In genomic region chr1:67256291-67257172, GRCh38 we compare ENCODE assay signal across 22 cellular contexts. TPM values are rescaled to one million over a fixed set of nuclear protein-coding genes. Genes with fewer than 3 reads are reported as not detected.
A peak's percentile ranks its signal among the peaks of the same experiment; 100 is the strongest.
DNase-seq lines count a peak whose midpoint lies in the region; ATAC-seq, FAIRE-seq and TF ChIP-seq lines count a peak whose summit lies in the region.
"Had no signal": no experiment of that assay in that cellular context is flagged by ENCODE, and none has a peak within 500 bp of the region (broad histone marks: within the 10 kb centered on the region; RNA-seq: fewer than 3 reads in every experiment).

No MANE protein-coding gene starts in this region.

- H3K27ac ChIP-seq in mesendoderm (ENCODE audit: low read depth, low read length) (no peak overlapping the region), colonic mucosa (no peak overlapping the region), small intestine (ENCODE audit: low read depth in 1 of 2, low read length in 1 of 2) (no peak overlapping the region)
- H3K27ac ChIP-seq: epithelial cell of prostate, KMS-11, parathyroid adenoma had no signal

- DNase-seq in natural killer cell treated with Interleukin-12 subunit alpha and Interleukin-12 subunit beta and Interleukin-15 and Interleukin-18, amount 100 ng/mL, for 72 hours (ENCODE audit: low spot score): no peak
- DNase-seq in natural killer cell (no peak), epithelial cell of esophagus (ENCODE audit: low read depth) (peak; percentile 55), mesendoderm (peak; percentile 58), colonic mucosa (no peak), mucosa of descending colon (no peak), small intestine (no peak)
- DNase-seq: activated effector memory CD4-positive, alpha-beta T cell treated with anti-CD3 and anti-CD28 coated beads, Interleukin-2, amount 50 U/mL, for 16 hours; aorta; CD8-positive, alpha-beta T cell; cortex of kidney; DND-41; hippocampal formation; kidney glomerular epithelial cell; NCI-H1417; NCI-H226; stimulated activated naive CD8-positive, alpha-beta T cell treated with anti-CD3 and anti-CD28 coated beads, Interleukin-15, Interleukin-2, amounts not matched to agents 100 U/mL and 50 U/mL, for 24 hours; T-helper 1 cell had no signal

- no peak overlapping the region for H2BK5ac ChIP-seq in mesendoderm (ENCODE audit: low read length)

- no peaks in the 10 kb centered on the region for H3K27me3 Mint-ChIP-seq in natural killer cell treated with Interleukin-12 subunit alpha and Interleukin-12 subunit beta and Interleukin-15 and Interleukin-18, amount 100 ng/mL, for 72 hours
- no peaks in the 10 kb centered on the region for H3K27me3 Mint-ChIP-seq in natural killer cell (ENCODE audit: low read depth in 2 of 2)

- no CpG with 5 or more reads among the region's 2 CpGs for WGBS in mesendoderm (ENCODE audit: extremely low coverage, insufficient coverage, low lambda C conversion rate)
- WGBS in small intestine, 3 donors: 35 to 66% (median 45%) methylated on average over 2 of the region's 2 CpGs

- H3K36me3 ChIP-seq in mesendoderm (ENCODE audit: control insufficient read depth, insufficient read depth, low read length): no peaks in the 10 kb centered on the region
- no peaks in the 10 kb centered on the region for H3K36me3 ChIP-seq in colonic mucosa
- no peaks in the 10 kb centered on the region for H3K36me3 ChIP-seq in mucosa of descending colon (ENCODE audit: low read depth)
- no peaks in the 10 kb centered on the region for H3K36me3 ChIP-seq in small intestine (ENCODE audit: control insufficient read depth in 2 of 2, insufficient read depth in 2 of 2, low read length in 2 of 2)

- TF ChIP-seq CTCF in natural killer cell (IDR thresholded peaks at IDR 0.05): no peak
- TF ChIP-seq CTCF in epithelial cell of esophagus (IDR thresholded peaks at IDR 0.05; ENCODE audit: insufficient read depth, low read depth, low read length, missing control alignments): no peak
- no peak for TF ChIP-seq CTCF in colonic mucosa (IDR thresholded peaks at IDR 0.05)
- no peak for TF ChIP-seq CTCF in mucosa of descending colon (IDR thresholded peaks at IDR 0.05)

- no peak overlapping the region for H4K5ac ChIP-seq in mesendoderm (ENCODE audit: low read length)

- FAIRE-seq in small intestine (lab: Jason Lieb, UNC): no peak

- no peak overlapping the region for H3K4me3 Mint-ChIP-seq in natural killer cell treated with Interleukin-12 subunit alpha and Interleukin-12 subunit beta and Interleukin-15 and Interleukin-18, amount 100 ng/mL, for 72 hours
- H3K4me3 Mint-ChIP-seq in natural killer cell: no peak overlapping the region
- H3K4me3 Mint-ChIP-seq: CD8-positive, alpha-beta T cell had no signal

- H3K4ac ChIP-seq in mesendoderm (ENCODE audit: low read depth, low read length): no peak overlapping the region

- H2BK120ac ChIP-seq in mesendoderm (ENCODE audit: low read depth, low read length): no peak overlapping the region

- ATAC-seq in natural killer cell treated with Interleukin-12 subunit alpha and Interleukin-12 subunit beta and Interleukin-15 and Interleukin-18, amount 100 ng/mL, for 72 hours: no peak
- ATAC-seq in natural killer cell (no peak), mucosa of descending colon (no peak), HG02981 (IDR thresholded peaks at IDR 0.05; ENCODE audit: unreplicated experiment) (no peak)
- ATAC-seq: CD8-positive, alpha-beta T cell; stimulated activated naive CD8-positive, alpha-beta T cell treated with anti-CD3 and anti-CD28 coated beads, Interleukin-15, Interleukin-2, amounts not matched to agents 100 U/mL and 50 U/mL, for 24 hours had no signal

- intact Hi-C loops in natural killer cell (cut with micrococcal nuclease) (no loop called here), colonic mucosa (cut with DNase I) (no loop called here), mucosa of descending colon (cut with DNase I, micrococcal nuclease) (no loop called here)

- no peak overlapping the region for H2BK15ac ChIP-seq in mesendoderm (replicated peaks; ENCODE audit: low read depth)

- H3K27me3 ChIP-seq in mesendoderm (ENCODE audit: insufficient read depth, low read length, poor library complexity) (no peaks in the 10 kb centered on the region), colonic mucosa (no peaks in the 10 kb centered on the region), small intestine (ENCODE audit: control insufficient read depth in 2 of 2, insufficient read depth in 2 of 2, low read length in 2 of 2) (no peaks in the 10 kb centered on the region)

- H3K4me1 Mint-ChIP-seq in natural killer cell treated with Interleukin-12 subunit alpha and Interleukin-12 subunit beta and Interleukin-15 and Interleukin-18, amount 100 ng/mL, for 72 hours (ENCODE audit: low read depth in 2 of 2): peaks cover 14 to 18% of the 10 kb centered on the region in 2 donors
- H3K4me1 Mint-ChIP-seq in natural killer cell: peaks cover 9 to 16% of the 10 kb centered on the region in 2 donors

- H2AK5ac ChIP-seq in mesendoderm (ENCODE audit: low read length): no peak overlapping the region

- H3K4me2 ChIP-seq in mesendoderm (ENCODE audit: low read length): no peak overlapping the region
- H3K4me2 ChIP-seq: KMS-11 had no signal

- no peaks in the 10 kb centered on the region for H3K79me1 ChIP-seq in mesendoderm (ENCODE audit: low read length)

- H3K9me3 Mint-ChIP-seq in natural killer cell treated with Interleukin-12 subunit alpha and Interleukin-12 subunit beta and Interleukin-15 and Interleukin-18, amount 100 ng/mL, for 72 hours: peaks cover 4% of the 10 kb centered on the region
- H3K9me3 Mint-ChIP-seq in natural killer cell: no peaks in the 10 kb centered on the region

- no peaks in the 10 kb centered on the region for H3K79me2 ChIP-seq in mesendoderm (ENCODE audit: control insufficient read depth, insufficient read depth, low read length)
- H3K79me2 ChIP-seq: parathyroid adenoma had no signal

- H3K9ac ChIP-seq in mesendoderm (ENCODE audit: low read length) (no peak overlapping the region), colonic mucosa (ENCODE audit: low read depth in 2 of 2, low read length in 2 of 2) (no peak overlapping the region)
- H3K9ac ChIP-seq: KMS-11, parathyroid adenoma had no signal

- H3K36me3 Mint-ChIP-seq in natural killer cell treated with Interleukin-12 subunit alpha and Interleukin-12 subunit beta and Interleukin-15 and Interleukin-18, amount 100 ng/mL, for 72 hours: peaks cover 17% of the 10 kb centered on the region
- no peaks in the 10 kb centered on the region for H3K36me3 Mint-ChIP-seq in natural killer cell
- H3K36me3 Mint-ChIP-seq: CD8-positive, alpha-beta T cell had no signal

- H3K9me3 ChIP-seq in colonic mucosa (no peaks in the 10 kb centered on the region), mucosa of descending colon (no peaks in the 10 kb centered on the region), small intestine (ENCODE audit: control insufficient read depth, low read depth) (no peaks in the 10 kb centered on the region)

- no peak overlapping the region for H3K18ac ChIP-seq in mesendoderm (ENCODE audit: low read length)

- H3K23ac ChIP-seq in mesendoderm (ENCODE audit: low read length): no peak overlapping the region

- no peak overlapping the region for H3K56ac ChIP-seq in mesendoderm (ENCODE audit: low read length)

- H3K27ac Mint-ChIP-seq in natural killer cell treated with Interleukin-12 subunit alpha and Interleukin-12 subunit beta and Interleukin-15 and Interleukin-18, amount 100 ng/mL, for 72 hours: peak overlapping the region; percentile 22 to 65
- no peak overlapping the region for H3K27ac Mint-ChIP-seq in natural killer cell
- H3K27ac Mint-ChIP-seq: CD8-positive, alpha-beta T cell had no signal

- H3K4me1 ChIP-seq in mesendoderm (ENCODE audit: control insufficient read depth, low read depth, low read length) (no peaks in the 10 kb centered on the region), colonic mucosa (no peaks in the 10 kb centered on the region), mucosa of descending colon (ENCODE audit: low read depth) (no peaks in the 10 kb centered on the region), small intestine (ENCODE audit: control insufficient read depth in 2 of 2, insufficient read depth in 1 of 2, low read depth in 1 of 2, low read length in 1 of 2) (no peaks in the 10 kb centered on the region)
- H3K4me1 ChIP-seq: parathyroid adenoma had no signal

- no peak overlapping the region for H4K8ac ChIP-seq in mesendoderm (ENCODE audit: low read depth, low read length)

- H3K4me3 ChIP-seq in epithelial cell of esophagus (ENCODE audit: low read length) (no peak overlapping the region), mesendoderm (ENCODE audit: low read length) (no peak overlapping the region), colonic mucosa (no peak overlapping the region), mucosa of descending colon (no peak overlapping the region), small intestine (ENCODE audit: low read depth in 1 of 2, low read length in 2 of 2) (no peak overlapping the region)

RNA-seq across cellular contexts. Expression of gene IL12RB2, which starts 51.1 kb away (rescaled TPM):
- total RNA-seq in natural killer cell treated with Interleukin-12 subunit alpha and Interleukin-12 subunit beta and Interleukin-15 and Interleukin-18, amount 100 ng/mL, for 72 hours: 100 to 1,000 TPM; 265 to 317 TPM
- total RNA-seq in natural killer cell (10 to 100 TPM; 18.2 to 51.2 (median 24.8) TPM), colonic mucosa (under 1 TPM; 0.48 to 0.62 TPM), mucosa of descending colon (1 to 10 TPM in 1 of 3 donors, under 1 TPM in 2; 0.55 to 1.7 (median 0.92) TPM)
- 1.5 TPM for polyA plus RNA-seq in mesendoderm (2013, experiment 1 of 2)
- 1.6 TPM for polyA plus RNA-seq in mesendoderm (2013, experiment 2 of 2)
- polyA plus RNA-seq in small intestine: under 1 TPM in 2 of 3 donors, not detected in 1; 0.21 to 0.54 TPM

Comparison
In these comparisons a context has a peak if more than half of its experiments do, and no peak if none do; other contexts are left out.
1. H3K27ac Mint-ChIP-seq: peak in natural killer cell treated with Interleukin-12 subunit alpha and Interleukin-12 subunit beta and Interleukin-15 and Interleukin-18, amount 100 ng/mL, for 72 hours (2 of 2); none in natural killer cell (0 of 2).
2. DNase-seq: peak in epithelial cell of esophagus (single experiment) and mesendoderm (single experiment); none in natural killer cell treated with Interleukin-12 subunit alpha and Interleukin-12 subunit beta and Interleukin-15 and Interleukin-18, amount 100 ng/mL, for 72 hours (single experiment), natural killer cell (single experiment), colonic mucosa (single experiment), mucosa of descending colon (0 of 3) and small intestine (single experiment).
3. RNA of gene IL12RB2, which starts 51.1 kb away (total RNA-seq): 265 to 317 TPM in natural killer cell treated with Interleukin-12 subunit alpha and Interleukin-12 subunit beta and Interleukin-15 and Interleukin-18, amount 100 ng/mL, for 72 hours and 18.2 to 51.2 TPM in natural killer cell; 0.55 to 1.7 TPM in mucosa of descending colon and 0.48 to 0.62 TPM in colonic mucosa; every median in the first group is over 4 times any median in the second.